1 cellular context compared by ENCODE assay signal in the genomic region with DNA sequence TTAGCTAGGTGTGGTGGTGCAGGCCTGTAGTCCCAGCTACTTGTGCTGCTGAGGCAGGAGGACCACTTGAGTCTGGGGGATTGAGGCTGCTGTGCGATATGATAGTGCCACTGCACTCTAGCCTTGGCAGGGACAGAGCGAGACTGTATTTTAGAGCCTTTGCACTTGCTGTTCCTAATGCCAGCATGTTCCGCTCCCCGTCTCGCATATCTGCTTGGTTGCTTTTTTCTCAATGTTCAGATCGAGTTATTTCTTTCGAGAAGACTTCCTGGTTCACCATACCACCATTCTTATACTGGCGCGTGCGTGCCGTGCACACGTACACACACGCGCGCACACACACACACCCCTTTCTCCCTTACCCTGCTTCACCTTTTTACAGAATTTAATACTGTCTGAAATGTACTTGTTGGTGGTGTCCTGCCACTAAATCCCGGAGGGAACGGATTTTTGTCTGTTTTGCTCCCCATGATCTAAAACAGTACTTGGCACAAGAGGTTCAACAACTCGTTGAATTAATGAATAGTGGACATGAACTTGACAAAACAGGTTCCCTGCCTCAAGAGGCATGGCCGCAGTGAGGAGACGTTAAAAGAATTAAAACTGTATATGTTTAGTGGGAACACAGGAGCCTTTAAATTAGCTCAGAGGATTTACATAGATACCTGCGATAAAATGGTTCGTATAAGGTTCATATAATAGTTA.
A peak's percentile ranks its signal among the peaks of the same experiment; 100 is the strongest.
TF ChIP-seq lines count a peak whose summit lies in the region.

No MANE protein-coding gene starts in this region.

TF ChIP-seq in K562, 482 proteins besides CTCF, POLR2A, EP300 and RAD21 (continued from another document and continues in another):
- 0 out of 2 replicates have a peak, but pooled peaks have one; percentile 89 for TF ChIP-seq ZNF592 (IDR thresholded peaks at IDR 0.05)
- peak; percentile 56 for TF ChIP-seq HDAC3 (IDR thresholded peaks at IDR 0.05; ENCODE audit: borderline replicate concordance, partially characterized antibody)
- TF ChIP-seq ZFX (CRISPR knock-in tag; IDR thresholded peaks at IDR 0.05) = peak; percentile 69
- no peak for TF ChIP-seq SLC30A9 (CRISPR knock-in tag; IDR thresholded peaks at IDR 0.05)
- TF ChIP-seq ZNF280A (IDR thresholded peaks at IDR 0.05; ENCODE audit: low read depth, partially characterized antibody) = no peak
- 0 out of 2 replicates have a peak, but pooled peaks have one; percentile 52 for TF ChIP-seq FOXP1 (CRISPR knock-in tag; IDR thresholded peaks at IDR 0.05)
- TF ChIP-seq GTF2A2 (tag; IDR thresholded peaks at IDR 0.05) = 0 out of 2 replicates have a peak, but pooled peaks have one; percentile 24
- peak; percentile 37; the same call in 1 of the 2 replicates for TF ChIP-seq ZKSCAN8 (CRISPR knock-in tag; IDR thresholded peaks at IDR 0.05)
- TF ChIP-seq STAG1 (CRISPR knock-in tag; IDR thresholded peaks at IDR 0.05; ENCODE audit: borderline replicate concordance) = peak; percentile 13; the same call in 1 of the 2 replicates
- TF ChIP-seq, protein P1, sequence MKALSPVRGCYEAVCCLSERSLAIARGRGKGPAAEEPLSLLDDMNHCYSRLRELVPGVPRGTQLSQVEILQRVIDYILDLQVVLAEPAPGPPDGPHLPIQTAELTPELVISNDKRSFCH (CRISPR knock-in tag; IDR thresholded peaks at IDR 0.05) = no peak
- TF ChIP-seq, protein P1 (tag; IDR thresholded peaks at IDR 0.05) = peak; percentile 55; the same call in 1 of the 2 replicates
- TF ChIP-seq ZNF217 (CRISPR knock-in tag; IDR thresholded peaks at IDR 0.05) = no peak
- TF ChIP-seq TEAD2 (tag; IDR thresholded peaks at IDR 0.05) = 0 out of 2 replicates have a peak, but pooled peaks have one; percentile 14
- no peak for TF ChIP-seq ZNF395 (CRISPR knock-in tag; IDR thresholded peaks at IDR 0.05)
- TF ChIP-seq, protein P2, sequence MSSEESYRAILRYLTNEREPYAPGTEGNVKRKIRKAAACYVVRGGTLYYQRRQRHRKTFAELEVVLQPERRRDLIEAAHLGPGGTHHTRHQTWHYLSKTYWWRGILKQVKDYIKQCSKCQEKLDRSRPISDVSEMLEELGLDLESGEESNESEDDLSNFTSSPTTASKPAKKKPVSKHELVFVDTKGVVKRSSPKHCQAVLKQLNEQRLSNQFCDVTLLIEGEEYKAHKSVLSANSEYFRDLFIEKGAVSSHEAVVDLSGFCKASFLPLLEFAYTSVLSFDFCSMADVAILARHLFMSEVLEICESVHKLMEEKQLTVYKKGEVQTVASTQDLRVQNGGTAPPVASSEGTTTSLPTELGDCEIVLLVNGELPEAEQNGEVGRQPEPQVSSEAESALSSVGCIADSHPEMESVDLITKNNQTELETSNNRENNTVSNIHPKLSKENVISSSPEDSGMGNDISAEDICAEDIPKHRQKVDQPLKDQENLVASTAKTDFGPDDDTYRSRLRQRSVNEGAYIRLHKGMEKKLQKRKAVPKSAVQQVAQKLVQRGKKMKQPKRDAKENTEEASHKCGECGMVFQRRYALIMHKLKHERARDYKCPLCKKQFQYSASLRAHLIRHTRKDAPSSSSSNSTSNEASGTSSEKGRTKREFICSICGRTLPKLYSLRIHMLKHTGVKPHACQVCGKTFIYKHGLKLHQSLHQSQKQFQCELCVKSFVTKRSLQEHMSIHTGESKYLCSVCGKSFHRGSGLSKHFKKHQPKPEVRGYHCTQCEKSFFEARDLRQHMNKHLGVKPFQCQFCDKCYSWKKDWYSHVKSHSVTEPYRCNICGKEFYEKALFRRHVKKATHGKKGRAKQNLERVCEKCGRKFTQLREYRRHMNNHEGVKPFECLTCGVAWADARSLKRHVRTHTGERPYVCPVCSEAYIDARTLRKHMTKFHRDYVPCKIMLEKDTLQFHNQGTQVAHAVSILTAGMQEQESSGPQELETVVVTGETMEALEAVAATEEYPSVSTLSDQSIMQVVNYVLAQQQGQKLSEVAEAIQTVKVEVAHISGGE (CRISPR knock-in tag; IDR thresholded peaks at IDR 0.05) = peak in 1 of 3 experiments; percentile 2; a peak in 1 of 6 replicates
- TF ChIP-seq ZNF146 (CRISPR knock-in tag; IDR thresholded peaks at IDR 0.05; ENCODE audit: unreplicated experiment) = no peak
- TF ChIP-seq ZNF589 (CRISPR knock-in tag; IDR thresholded peaks at IDR 0.05; ENCODE audit: low read depth) = peak; percentile 92; the same call in 1 of the 2 replicates
- TF ChIP-seq SP2 (IDR thresholded peaks at IDR 0.05; ENCODE audit: extremely low read depth, low read depth, low read length, poor library complexity, severe bottlenecking) = no peak
- TF ChIP-seq IRF9 (tag; IDR thresholded peaks at IDR 0.05) = peak; percentile 66; the same call in 1 of the 2 replicates
- TF ChIP-seq SPI1 (IDR thresholded peaks at IDR 0.05; ENCODE audit: borderline replicate concordance, low read depth, low read length) = no peak
- peak in 1 of 2 experiments; percentile 95; a peak in 2 of 4 replicates for TF ChIP-seq MLLT1 (IDR thresholded peaks at IDR 0.05)
- TF ChIP-seq MBD1 (CRISPR knock-in tag; IDR thresholded peaks at IDR 0.05) = peak; percentile 91
- peak; percentile 43 for TF ChIP-seq BRD9 (IDR thresholded peaks at IDR 0.05; ENCODE audit: low read depth, partially characterized antibody)
- no peak for TF ChIP-seq TGIF2 (CRISPR knock-in tag; IDR thresholded peaks at IDR 0.05)
- no peak for TF ChIP-seq NFATC3 (IDR thresholded peaks at IDR 0.05)
- no peak for TF ChIP-seq PHB (CRISPR knock-in tag; IDR thresholded peaks at IDR 0.05)
- TF ChIP-seq, protein P3, sequence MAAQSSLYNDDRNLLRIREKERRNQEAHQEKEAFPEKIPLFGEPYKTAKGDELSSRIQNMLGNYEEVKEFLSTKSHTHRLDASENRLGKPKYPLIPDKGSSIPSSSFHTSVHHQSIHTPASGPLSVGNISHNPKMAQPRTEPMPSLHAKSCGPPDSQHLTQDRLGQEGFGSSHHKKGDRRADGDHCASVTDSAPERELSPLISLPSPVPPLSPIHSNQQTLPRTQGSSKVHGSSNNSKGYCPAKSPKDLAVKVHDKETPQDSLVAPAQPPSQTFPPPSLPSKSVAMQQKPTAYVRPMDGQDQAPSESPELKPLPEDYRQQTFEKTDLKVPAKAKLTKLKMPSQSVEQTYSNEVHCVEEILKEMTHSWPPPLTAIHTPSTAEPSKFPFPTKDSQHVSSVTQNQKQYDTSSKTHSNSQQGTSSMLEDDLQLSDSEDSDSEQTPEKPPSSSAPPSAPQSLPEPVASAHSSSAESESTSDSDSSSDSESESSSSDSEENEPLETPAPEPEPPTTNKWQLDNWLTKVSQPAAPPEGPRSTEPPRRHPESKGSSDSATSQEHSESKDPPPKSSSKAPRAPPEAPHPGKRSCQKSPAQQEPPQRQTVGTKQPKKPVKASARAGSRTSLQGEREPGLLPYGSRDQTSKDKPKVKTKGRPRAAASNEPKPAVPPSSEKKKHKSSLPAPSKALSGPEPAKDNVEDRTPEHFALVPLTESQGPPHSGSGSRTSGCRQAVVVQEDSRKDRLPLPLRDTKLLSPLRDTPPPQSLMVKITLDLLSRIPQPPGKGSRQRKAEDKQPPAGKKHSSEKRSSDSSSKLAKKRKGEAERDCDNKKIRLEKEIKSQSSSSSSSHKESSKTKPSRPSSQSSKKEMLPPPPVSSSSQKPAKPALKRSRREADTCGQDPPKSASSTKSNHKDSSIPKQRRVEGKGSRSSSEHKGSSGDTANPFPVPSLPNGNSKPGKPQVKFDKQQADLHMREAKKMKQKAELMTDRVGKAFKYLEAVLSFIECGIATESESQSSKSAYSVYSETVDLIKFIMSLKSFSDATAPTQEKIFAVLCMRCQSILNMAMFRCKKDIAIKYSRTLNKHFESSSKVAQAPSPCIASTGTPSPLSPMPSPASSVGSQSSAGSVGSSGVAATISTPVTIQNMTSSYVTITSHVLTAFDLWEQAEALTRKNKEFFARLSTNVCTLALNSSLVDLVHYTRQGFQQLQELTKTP (IDR thresholded peaks at IDR 0.05; ENCODE audit: low read depth in 1 of 2, partially characterized antibody in 2 of 2) = peak in 1 of 2 experiments; percentile 37
